1 cellular context compared by ENCODE assay signal in the genomic region with DNA sequence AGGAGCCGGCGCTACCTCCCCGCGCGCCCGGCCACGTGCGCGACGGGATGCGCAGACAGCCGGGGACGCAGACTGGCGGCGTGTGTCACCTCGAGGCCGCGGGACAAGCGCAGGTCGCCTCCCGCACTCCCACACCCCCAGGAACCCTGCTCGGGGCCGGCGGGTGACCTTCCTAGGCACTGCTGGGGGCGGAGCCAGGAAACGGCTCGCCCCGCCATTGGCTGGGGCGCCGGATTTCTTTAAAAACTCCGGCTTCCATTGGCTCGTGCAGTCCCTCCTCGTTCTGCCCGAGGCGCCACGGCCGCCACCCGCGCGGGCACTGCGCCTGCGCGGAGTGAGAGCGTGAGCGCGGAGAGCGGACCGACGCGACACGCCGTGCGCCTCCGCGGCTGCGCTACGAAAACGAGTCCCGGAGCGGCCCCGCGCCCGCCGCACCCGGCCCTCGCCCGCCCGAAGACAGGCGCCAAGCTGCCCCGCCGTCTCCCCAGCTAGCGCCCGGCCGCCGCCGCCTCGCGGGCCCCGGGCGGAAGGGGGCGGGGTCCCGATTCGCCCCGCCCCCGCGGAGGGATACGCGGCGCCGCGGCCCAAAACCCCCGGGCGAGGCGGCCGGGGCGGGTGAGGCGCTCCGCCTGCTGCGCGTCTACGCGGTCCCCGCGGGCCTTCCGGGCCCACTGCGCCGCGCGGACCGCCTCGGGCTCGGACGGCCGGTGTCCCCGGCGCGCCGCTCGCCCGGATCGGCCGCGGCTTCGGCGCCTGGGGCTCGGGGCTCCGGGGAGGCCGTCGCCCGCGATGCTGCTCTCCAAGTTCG.
TF ChIP-seq lines count a peak whose summit lies in the region.

Gene PIM3, plus strand, starts transcription at position 614 of the 808 bp plus-strand sequence. Its CDS starts 176 bp downstream, at position 790.

TF ChIP-seq in HEK293, 187 proteins besides CTCF, POLR2A, EP300 and RAD21 (continued from another document):
- 0 out of 2 replicates have a peak, but pooled peaks have one; percentile 64 for TF ChIP-seq ZSCAN18 (tag by site-specific recombination; IDR thresholded peaks at IDR 0.05)
- TF ChIP-seq ZNF221 (tag by site-specific recombination; IDR thresholded peaks at IDR 0.05; ENCODE audit: borderline replicate concordance) = no peak
- peak; percentile 89 for TF ChIP-seq ZIC2 (tag by site-specific recombination; IDR thresholded peaks at IDR 0.05)
- peak; percentile 60 for TF ChIP-seq KLF9 (tag by site-specific recombination; IDR thresholded peaks at IDR 0.05; ENCODE audit: low read depth)
- TF ChIP-seq ELK4 (IDR thresholded peaks at IDR 0.05; ENCODE audit: borderline replicate concordance, low read depth, low read length) = peak; percentile 93; the same call in 1 of the 2 replicates
- TF ChIP-seq RBAK (tag by site-specific recombination; IDR thresholded peaks at IDR 0.05) = no peak
- 0 out of 2 replicates have a peak, but pooled peaks have one; percentile 5 for TF ChIP-seq PRDM4 (tag by site-specific recombination; IDR thresholded peaks at IDR 0.05)
- 0 out of 2 replicates have a peak, but pooled peaks have one; percentile 37 for TF ChIP-seq OSR2 (tag by site-specific recombination; IDR thresholded peaks at IDR 0.05)
- TF ChIP-seq ZNF416 (tag by site-specific recombination; IDR thresholded peaks at IDR 0.05) = no peak
- TF ChIP-seq ZNF362 (tag by site-specific recombination; IDR thresholded peaks at IDR 0.05) = no peak
- TF ChIP-seq ZNF692 (tag by site-specific recombination; IDR thresholded peaks at IDR 0.05) = no peak
- TF ChIP-seq ZBTB8A (tag by site-specific recombination; IDR thresholded peaks at IDR 0.05) = peak; percentile 80
- no peak for TF ChIP-seq GFI1B (tag by site-specific recombination; IDR thresholded peaks at IDR 0.05)
- TF ChIP-seq TRIM28 (IDR thresholded peaks at IDR 0.05; ENCODE audit: borderline replicate concordance, low read length) = 0 out of 2 replicates have a peak, but pooled peaks have one; percentile 33
- no peak for TF ChIP-seq ZNF510 (tag by site-specific recombination; IDR thresholded peaks at IDR 0.05; ENCODE audit: insufficient replicate concordance)
- peak; percentile 77 for TF ChIP-seq ZFHX2 (tag by site-specific recombination; conservative IDR thresholded peaks at IDR 0.05)
- TF ChIP-seq ZNF132 (tag by site-specific recombination; IDR thresholded peaks at IDR 0.05; ENCODE audit: borderline replicate concordance) = no peak
- no peak for TF ChIP-seq ZNF776 (tag by site-specific recombination; IDR thresholded peaks at IDR 0.05; ENCODE audit: borderline replicate concordance)
- no peak for TF ChIP-seq ZNF626 (tag by site-specific recombination; IDR thresholded peaks at IDR 0.05)
- TF ChIP-seq, protein P1, sequence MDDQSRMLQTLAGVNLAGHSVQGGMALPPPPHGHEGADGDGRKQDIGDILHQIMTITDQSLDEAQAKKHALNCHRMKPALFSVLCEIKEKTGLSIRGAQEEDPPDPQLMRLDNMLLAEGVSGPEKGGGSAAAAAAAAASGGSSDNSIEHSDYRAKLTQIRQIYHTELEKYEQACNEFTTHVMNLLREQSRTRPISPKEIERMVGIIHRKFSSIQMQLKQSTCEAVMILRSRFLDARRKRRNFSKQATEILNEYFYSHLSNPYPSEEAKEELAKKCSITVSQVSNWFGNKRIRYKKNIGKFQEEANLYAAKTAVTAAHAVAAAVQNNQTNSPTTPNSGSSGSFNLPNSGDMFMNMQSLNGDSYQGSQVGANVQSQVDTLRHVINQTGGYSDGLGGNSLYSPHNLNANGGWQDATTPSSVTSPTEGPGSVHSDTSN (CRISPR knock-in tag; IDR thresholded peaks at IDR 0.05) = peak; percentile 17
- TF ChIP-seq ZNF610 (tag by site-specific recombination; IDR thresholded peaks at IDR 0.05; ENCODE audit: borderline replicate concordance) = 0 out of 2 replicates have a peak, but pooled peaks have one; percentile 26
- TF ChIP-seq PRDM1 (tag by site-specific recombination; IDR thresholded peaks at IDR 0.05) = no peak
- TF ChIP-seq, protein P2, sequence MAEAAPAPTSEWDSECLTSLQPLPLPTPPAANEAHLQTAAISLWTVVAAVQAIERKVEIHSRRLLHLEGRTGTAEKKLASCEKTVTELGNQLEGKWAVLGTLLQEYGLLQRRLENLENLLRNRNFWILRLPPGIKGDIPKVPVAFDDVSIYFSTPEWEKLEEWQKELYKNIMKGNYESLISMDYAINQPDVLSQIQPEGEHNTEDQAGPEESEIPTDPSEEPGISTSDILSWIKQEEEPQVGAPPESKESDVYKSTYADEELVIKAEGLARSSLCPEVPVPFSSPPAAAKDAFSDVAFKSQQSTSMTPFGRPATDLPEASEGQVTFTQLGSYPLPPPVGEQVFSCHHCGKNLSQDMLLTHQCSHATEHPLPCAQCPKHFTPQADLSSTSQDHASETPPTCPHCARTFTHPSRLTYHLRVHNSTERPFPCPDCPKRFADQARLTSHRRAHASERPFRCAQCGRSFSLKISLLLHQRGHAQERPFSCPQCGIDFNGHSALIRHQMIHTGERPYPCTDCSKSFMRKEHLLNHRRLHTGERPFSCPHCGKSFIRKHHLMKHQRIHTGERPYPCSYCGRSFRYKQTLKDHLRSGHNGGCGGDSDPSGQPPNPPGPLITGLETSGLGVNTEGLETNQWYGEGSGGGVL (tag by site-specific recombination; IDR thresholded peaks at IDR 0.05) = peak; percentile 56; the same call in 1 of the 2 replicates
- peak; percentile 42; the same call in 1 of the 2 replicates for TF ChIP-seq ZEB2 (tag by site-specific recombination; IDR thresholded peaks at IDR 0.05)
